ENCODE assay signal across 9 cellular contexts in genomic region chrX:37746268-37746931, GRCh38. TPM values are rescaled to one million over a fixed set of nuclear protein-coding genes. Genes with fewer than 3 reads are reported as not detected.
DNase-seq lines count a peak whose midpoint lies in the region; ATAC-seq lines count a peak whose summit lies in the region.
"Had no signal": no experiment of that assay in that cellular context is flagged by ENCODE, and none has a peak within 500 bp of the region (broad histone marks: within the 10 kb centered on the region; RNA-seq: fewer than 3 reads in every experiment).

No MANE protein-coding gene starts in this region.

- H3K27me3 Mint-ChIP-seq in stimulated activated naive CD8-positive, alpha-beta T cell treated with anti-CD3 and anti-CD28 coated beads, Interleukin-15, amount 100 ng/mL, for 72 hours, result no peaks in the 10 kb centered on the region

- peak; percentile 81 for ATAC-seq in GM19455 (IDR thresholded peaks at IDR 0.05; ENCODE audit: unreplicated experiment)
- peak; percentile 90 for ATAC-seq in HG03378 (IDR thresholded peaks at IDR 0.05; ENCODE audit: unreplicated experiment)
- ATAC-seq in stimulated activated naive CD8-positive, alpha-beta T cell treated with anti-CD3 and anti-CD28 coated beads, Interleukin-15, amount 100 ng/mL, for 72 hours, result peak; percentile 89

- no peaks in the 10 kb centered on the region for H3K27me3 ChIP-seq in MG63

- H3K9me3 Mint-ChIP-seq in stimulated activated naive CD8-positive, alpha-beta T cell treated with anti-CD3 and anti-CD28 coated beads, Interleukin-15, amount 100 ng/mL, for 72 hours, result no peaks in the 10 kb centered on the region

- peak overlapping the region; percentile 79 to 94 for H3K27ac Mint-ChIP-seq in stimulated activated naive CD8-positive, alpha-beta T cell treated with anti-CD3 and anti-CD28 coated beads, Interleukin-15, amount 100 ng/mL, for 72 hours

- H3K4me1 Mint-ChIP-seq in stimulated activated naive CD8-positive, alpha-beta T cell treated with anti-CD3 and anti-CD28 coated beads, Interleukin-15, amount 100 ng/mL, for 72 hours, result peaks cover 21% of the 10 kb centered on the region

- DNase-seq in ELR (ENCODE audit: low read depth) (peak; percentile 8), hypothalamus (lab: John Stamatoyannopoulos, UW) (no peak), MG63 (no peak), G401 (ENCODE audit: low spot score) (no peak)
- peak in 2 of 3 experiments; percentile 11 to 24 for DNase-seq in activated CD8-positive, alpha-beta memory T cell treated with anti-CD3 and anti-CD28 coated beads for 48 hours (ENCODE audit: low read depth in 2 of 3, low spot score in 2 of 3)
- peak; percentile 44 to 64 for DNase-seq in stimulated activated naive CD8-positive, alpha-beta T cell treated with anti-CD3 and anti-CD28 coated beads, Interleukin-15, amount 100 ng/mL, for 72 hours

- in situ Hi-C loops in G401 (cut with HindIII; ENCODE audit: low sequenced_read_pairs), result no loop called here

- H3K4me3 Mint-ChIP-seq in stimulated activated naive CD8-positive, alpha-beta T cell treated with anti-CD3 and anti-CD28 coated beads, Interleukin-15, amount 100 ng/mL, for 72 hours, result peak overlapping the region; percentile 20 to 71

- no peaks in the 10 kb centered on the region for H3K36me3 ChIP-seq in MG63

- no peaks in the 10 kb centered on the region for H3K9me3 ChIP-seq in MG63

- H3K4me3 ChIP-seq in MG63, result no peak overlapping the region

RNA-seq across cellular contexts. Expression of gene CYBB, which starts 33.5 kb away (rescaled TPM):
- 0.20 TPM in 1 of 2 replicates, not detected in the other for total RNA-seq in MG63 (2014; rRNA removed; shearing (Covaris generic); ENCODE audit: low replicate concordance)
- total RNA-seq in G401 (2014; rRNA removed; shearing (Covaris generic)), result not detected in 2 replicates
- total RNA-seq: astrocyte had no signal

Comparison
In these comparisons a context has a peak if more than half of its experiments do, and no peak if none do; other contexts are left out.
1. DNase-seq: peak in ELR (single experiment), activated CD8-positive, alpha-beta memory T cell treated with anti-CD3 and anti-CD28 coated beads for 48 hours (2 of 3) and stimulated activated naive CD8-positive, alpha-beta T cell treated with anti-CD3 and anti-CD28 coated beads, Interleukin-15, amount 100 ng/mL, for 72 hours (2 of 2); none in hypothalamus (0 of 51), MG63 (single experiment) and G401 (single experiment).
2. Peak in every context shown above with its lines, with median percentiles within 50 percentile points of each other: ATAC-seq.